18 cellular contexts compared by ENCODE assay signal in the genomic region with DNA sequence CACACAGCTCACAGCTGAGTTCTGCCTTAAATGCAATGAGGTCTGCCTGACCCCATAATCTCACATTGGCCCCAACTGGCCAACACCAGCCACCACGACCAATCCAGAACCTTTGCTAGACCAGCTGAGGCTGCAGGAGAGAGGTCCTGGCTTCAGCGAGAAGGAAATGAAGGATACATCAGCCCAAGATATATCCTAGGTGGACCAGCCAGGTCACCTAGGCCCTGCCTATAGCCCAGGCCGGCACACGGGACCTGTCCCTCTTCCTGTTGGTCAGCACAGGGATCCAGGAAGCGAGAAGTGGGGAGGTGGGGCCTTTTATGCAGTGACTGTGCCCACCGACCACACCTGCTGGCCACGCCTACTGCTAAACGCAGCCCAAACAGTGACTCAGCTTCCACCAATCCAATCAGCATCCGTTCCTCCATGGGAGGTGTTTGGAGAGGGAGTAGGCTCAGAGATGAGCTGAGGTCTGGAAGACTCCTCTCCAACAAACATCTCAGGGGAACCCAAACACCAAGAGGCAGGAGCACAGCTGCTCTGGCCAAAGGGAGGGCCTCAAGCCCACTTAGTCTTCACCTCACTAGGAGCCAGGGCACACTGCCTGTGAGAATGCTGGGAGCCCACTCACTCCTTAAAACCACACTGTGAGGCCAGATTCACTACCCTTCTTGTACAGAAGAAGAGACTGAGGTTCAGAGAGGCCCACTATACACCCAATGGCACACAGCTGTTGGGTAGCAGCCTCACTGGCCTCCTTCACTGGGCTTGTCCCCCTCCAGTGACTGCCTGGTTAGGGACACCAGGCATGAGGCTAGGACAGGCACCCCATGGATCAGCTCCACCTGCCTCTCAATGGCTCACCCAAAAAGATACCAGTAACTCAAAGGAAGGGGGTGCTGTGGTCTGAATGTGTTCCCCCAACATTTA. TPM values are rescaled to one million over a fixed set of nuclear protein-coding genes. Genes with fewer than 3 reads are reported as not detected.
DNase-seq lines count a peak whose midpoint lies in the region; ATAC-seq, FAIRE-seq and TF ChIP-seq lines count a peak whose summit lies in the region.
"Had no signal": no experiment of that assay in that cellular context is flagged by ENCODE, and none has a peak within 500 bp of the region (broad histone marks: within the 10 kb centered on the region; RNA-seq: fewer than 3 reads in every experiment).

No MANE protein-coding gene starts in this region.

- no peak for TF ChIP-seq POLR2A in HCT116 (IDR thresholded peaks at IDR 0.05; ENCODE audit: borderline replicate concordance, extremely low read depth, insufficient read depth, insufficient read length)

- no peak overlapping the region for H3K4me3 ChIP-seq in CD4-positive, CD25-positive, alpha-beta regulatory T cell (ENCODE audit: low read depth, low read length)
- H3K4me3 ChIP-seq in HCT116 (replicated peaks in 1 of 2; ENCODE audit: low read depth in 1 of 2, low read length in 2 of 2) (no peak overlapping the region), bronchial epithelial cell (ENCODE audit: low read depth, low read length) (no peak overlapping the region), lung (no peak overlapping the region), hepatocyte (no peak overlapping the region)
- H3K4me3 ChIP-seq: cardiac muscle cell, HAP-1, SK-N-MC had no signal

- H3K9ac ChIP-seq in HCT116 (ENCODE audit: low read length), result no peak overlapping the region
- H3K9ac ChIP-seq: parathyroid adenoma had no signal

- peak overlapping the region; percentile 55 to 92 (median 85) for H3K27ac Mint-ChIP-seq in CD4-positive, CD25-positive, alpha-beta regulatory T cell
- H3K27ac Mint-ChIP-seq: activated naive CD8-positive, alpha-beta T cell treated with anti-CD3 and anti-CD28 coated beads, Interleukin-2, amount 50 U/mL, for 24 hours had no signal

- H3K9me2 ChIP-seq in HCT116 (ENCODE audit: insufficient read depth), result no peaks in the 10 kb centered on the region
- H3K9me2 ChIP-seq in hepatocyte (replicated peaks; ENCODE audit: insufficient read depth), result no peaks in the 10 kb centered on the region

- TF ChIP-seq RAD21 in HCT116 (IDR thresholded peaks at IDR 0.05; ENCODE audit: low read depth), result no peak

- in situ Hi-C loops in KBM-7 (cut with MboI; ENCODE audit: low pct_unique_long_range_greater_than_20kb, low sequenced_read_pairs), result no loop called here

- H3K4me2 ChIP-seq in HCT116 (ENCODE audit: low read length) (0 out of 2 replicates have a peak overlapping the region, but pooled peaks have one; percentile 22), hepatocyte (no peak overlapping the region)

- no peak overlapping the region for H3K4me3 Mint-ChIP-seq in CD4-positive, CD25-positive, alpha-beta regulatory T cell
- H3K4me3 Mint-ChIP-seq: activated naive CD8-positive, alpha-beta T cell treated with anti-CD3 and anti-CD28 coated beads, Interleukin-2, amount 50 U/mL, for 24 hours; stimulated activated naive CD8-positive, alpha-beta T cell treated with anti-CD3 and anti-CD28 coated beads, Interleukin-15, amount 100 ng/mL, for 72 hours had no signal

- H4K20me1 ChIP-seq in HCT116 (ENCODE audit: insufficient read depth) (no peaks in the 10 kb centered on the region), hepatocyte (ENCODE audit: insufficient read depth, poor library complexity, severe bottlenecking) (no peaks in the 10 kb centered on the region)

- H3K27me3 ChIP-seq in CD4-positive, CD25-positive, alpha-beta regulatory T cell (ENCODE audit: control insufficient read depth, insufficient read depth, low read length), result no peaks in the 10 kb centered on the region
- H3K27me3 ChIP-seq in HCT116 (ENCODE audit: insufficient read depth, low read length) (no peaks in the 10 kb centered on the region), bronchial epithelial cell (ENCODE audit: control insufficient read depth, insufficient read depth, low read length) (no peaks in the 10 kb centered on the region), lung (ENCODE audit: control insufficient read depth, insufficient read depth) (no peaks in the 10 kb centered on the region), hepatocyte (peaks cover 4% of the 10 kb centered on the region)

- no peak for DNase-seq in CD4-positive, CD25-positive, alpha-beta regulatory T cell
- DNase-seq in HCT116 (ENCODE audit: low read depth, low spot score), result peak; percentile 24
- peak; percentile 36 for DNase-seq in bronchial epithelial cell (ENCODE audit: low read depth)
- DNase-seq in lung (ENCODE audit: low spot score), result peak; percentile 23
- no peak for DNase-seq in KBM-7
- DNase-seq in hepatocyte (ENCODE audit: low spot score), result no peak
- DNase-seq: activated naive CD8-positive, alpha-beta T cell treated with anti-CD3 and anti-CD28 coated beads, Interleukin-2, amount 50 U/mL, for 24 hours; DMS79; foreskin melanocyte; NCI-H1092; NCI-H2227 treated with DMSO at 0.1 percent for 48 hours; stimulated activated naive CD8-positive, alpha-beta T cell treated with anti-CD3 and anti-CD28 coated beads, Interleukin-15, amount 100 ng/mL, for 72 hours had no signal

- H2AFZ ChIP-seq in HCT116 (ENCODE audit: low read depth, low read length, poor library complexity, severe bottlenecking) (no peak overlapping the region), hepatocyte (no peak overlapping the region)
- H2AFZ ChIP-seq: parathyroid adenoma had no signal

- H3K4me1 Mint-ChIP-seq in CD4-positive, CD25-positive, alpha-beta regulatory T cell, result peaks cover 8 to 42% (median 31%) of the 10 kb centered on the region in 4 donors

- H3K36me3 Mint-ChIP-seq in CD4-positive, CD25-positive, alpha-beta regulatory T cell, result peaks cover 4% of the 10 kb centered on the region

- no peaks in the 10 kb centered on the region for H3K9me3 ChIP-seq in CD4-positive, CD25-positive, alpha-beta regulatory T cell (ENCODE audit: control insufficient read depth in 2 of 2, low read length in 2 of 2)
- H3K9me3 ChIP-seq in HCT116 (ENCODE audit: control insufficient read depth in 1 of 2, insufficient read depth in 1 of 2, low read depth in 1 of 2, low read length in 2 of 2), result peaks cover 0 to 5% of the 10 kb centered on the region in 2 experiments; a peak in 1 of 4 replicates
- H3K9me3 ChIP-seq in lung (ENCODE audit: control insufficient read depth in 2 of 2, insufficient read depth in 1 of 2, low read length in 1 of 2), result peaks cover 0 to 3% of the 10 kb centered on the region in 2 donors
- H3K9me3 ChIP-seq in hepatocyte (ENCODE audit: low read depth), result no peaks in the 10 kb centered on the region
- H3K9me3 ChIP-seq: HAP-1 had no signal

- H3K79me2 ChIP-seq in HCT116 (ENCODE audit: insufficient read depth, low read length) (no peaks in the 10 kb centered on the region), hepatocyte (no peaks in the 10 kb centered on the region)
- H3K79me2 ChIP-seq: parathyroid adenoma had no signal

- RAD21 ChIA-PET in HCT116 (lab: Charles Lee; ENCODE audit: low non-redundant PET in 1 of 2, low total read pairs in 2 of 2, uncharacterized antibody in 2 of 2, unreplicated experiment in 2 of 2), result no interaction called here

- BruUV-seq in HCT116 (replicated peaks; lab: Mats Ljungman, UMichigan), result no TSS peak

- FAIRE-seq in bronchial epithelial cell (lab: Jason Lieb, UNC), result no peak

- no peaks in the 10 kb centered on the region for H3K27me3 Mint-ChIP-seq in CD4-positive, CD25-positive, alpha-beta regulatory T cell
- H3K27me3 Mint-ChIP-seq: activated naive CD8-positive, alpha-beta T cell treated with anti-CD3 and anti-CD28 coated beads, Interleukin-2, amount 50 U/mL, for 24 hours; stimulated activated naive CD8-positive, alpha-beta T cell treated with anti-CD3 and anti-CD28 coated beads, Interleukin-15, amount 100 ng/mL, for 72 hours had no signal

- no peak for ATAC-seq in CD4-positive, CD25-positive, alpha-beta regulatory T cell (ENCODE audit: low read depth in 2 of 2)
- ATAC-seq in HCT116 (peak; percentile 28; the same call in 1 of the 2 replicates), lung (ENCODE audit: insufficient read depth, low FRiP score) (no peak), GM21423 (IDR thresholded peaks at IDR 0.05; ENCODE audit: unreplicated experiment) (no peak), HG03280 (IDR thresholded peaks at IDR 0.05; ENCODE audit: unreplicated experiment) (no peak)
- ATAC-seq: activated naive CD8-positive, alpha-beta T cell treated with anti-CD3 and anti-CD28 coated beads, Interleukin-2, amount 50 U/mL, for 24 hours; stimulated activated naive CD8-positive, alpha-beta T cell treated with anti-CD3 and anti-CD28 coated beads, Interleukin-15, amount 100 ng/mL, for 72 hours had no signal

- CTCF ChIA-PET in HCT116 (lab: Charles Lee), result interaction anchor here (0.9 to 1.2 kb wide), 3 partner anchors 10 to 243 kb away, joined by 3 to 4 read pairs (median 4); no protein-coding TSS in a partner anchor

- no peaks in the 10 kb centered on the region for H3K9me3 Mint-ChIP-seq in CD4-positive, CD25-positive, alpha-beta regulatory T cell
- H3K9me3 Mint-ChIP-seq: activated naive CD8-positive, alpha-beta T cell treated with anti-CD3 and anti-CD28 coated beads, Interleukin-2, amount 50 U/mL, for 24 hours; stimulated activated naive CD8-positive, alpha-beta T cell treated with anti-CD3 and anti-CD28 coated beads, Interleukin-15, amount 100 ng/mL, for 72 hours had no signal

- H3K36me3 ChIP-seq in CD4-positive, CD25-positive, alpha-beta regulatory T cell (ENCODE audit: control insufficient read depth, insufficient read depth, low read length), result no peaks in the 10 kb centered on the region
- H3K36me3 ChIP-seq in HCT116 (ENCODE audit: control insufficient read depth in 1 of 2, insufficient read depth in 2 of 2, low read length in 2 of 2), result no peaks in the 10 kb centered on the region
- no peaks in the 10 kb centered on the region for H3K36me3 ChIP-seq in bronchial epithelial cell (ENCODE audit: control insufficient read depth, insufficient read depth, low read length)
- no peaks in the 10 kb centered on the region for H3K36me3 ChIP-seq in lung (ENCODE audit: control insufficient read depth in 2 of 2, insufficient read depth in 2 of 2, low read length in 2 of 2)
- no peaks in the 10 kb centered on the region for H3K36me3 ChIP-seq in hepatocyte (replicated peaks; ENCODE audit: insufficient read depth, low read depth)
- H3K36me3 ChIP-seq: cardiac muscle cell, HAP-1 had no signal

- peaks cover 36% of the 10 kb centered on the region for H3K4me1 ChIP-seq in CD4-positive, CD25-positive, alpha-beta regulatory T cell (ENCODE audit: control insufficient read depth, insufficient read depth, low read length, poor library complexity, severe bottlenecking)
- H3K4me1 ChIP-seq in HCT116 (ENCODE audit: control insufficient read depth in 1 of 2, insufficient read depth in 2 of 2, low read length in 2 of 2) (peaks cover 7 to 32% of the 10 kb centered on the region in 2 experiments), lung (ENCODE audit: control insufficient read depth in 2 of 2, insufficient read depth in 2 of 2, low read length in 2 of 2) (peaks cover 0 to 10% of the 10 kb centered on the region in 2 donors), hepatocyte (ENCODE audit: insufficient read depth) (peaks cover 10% of the 10 kb centered on the region)
- H3K4me1 ChIP-seq: parathyroid adenoma had no signal

- POLR2A ChIA-PET in HCT116 (lab: Charles Lee), result interaction anchor here (1.3 to 1.7 kb wide), 2 partner anchors 21 to 50 kb away, joined by 4 read pairs; no protein-coding TSS in a partner anchor

- H3K27ac ChIP-seq in CD4-positive, CD25-positive, alpha-beta regulatory T cell (ENCODE audit: insufficient read depth, low read length, poor library complexity, severe bottlenecking), result no peak overlapping the region
- H3K27ac ChIP-seq in HCT116 (ENCODE audit: low read depth, low read length) (no peak overlapping the region), lung (ENCODE audit: low read depth in 1 of 2, low read length in 1 of 2) (no peak overlapping the region), hepatocyte (no peak overlapping the region)
- H3K27ac ChIP-seq: cardiac muscle cell, parathyroid adenoma, SK-N-MC had no signal

- 80 to 82% methylated on average over 9 of the region's 9 CpGs for WGBS in lung, 2 donors
- WGBS in hepatocyte (ENCODE audit: low lambda C conversion rate, missing lambda C conversion rate), result 63% methylated on average over 9 of the region's 9 CpGs

- TF ChIP-seq CTCF in HCT116 (IDR thresholded peaks at IDR 0.05 in 2 of 3, conservative IDR thresholded peaks at IDR 0.05 in 1 of 3; ENCODE audit: borderline replicate concordance in 1 of 3, insufficient read depth in 1 of 3, low read depth in 2 of 3, low read length in 2 of 3), result no peak
- TF ChIP-seq CTCF in bronchial epithelial cell (IDR thresholded peaks at IDR 0.05; ENCODE audit: insufficient read depth, low read length, severe bottlenecking), result no peak
- TF ChIP-seq CTCF in lung (IDR thresholded peaks at IDR 0.05; ENCODE audit: control extremely low read depth, extremely low read depth), result no peak
- no peak for TF ChIP-seq CTCF in hepatocyte (IDR thresholded peaks at IDR 0.05; ENCODE audit: poor library complexity)

- intact Hi-C loops in HCT116 (cut with micrococcal nuclease), result loop anchor here (5.0 kb wide), 1 partner anchor 337 kb away; no protein-coding TSS in a partner anchor

RNA-seq across cellular contexts. Expression of a gene that starts 51.3 kb away (rescaled TPM):
- 650 TPM for total RNA-seq in CD4-positive, CD25-positive, alpha-beta regulatory T cell
- polyA plus RNA-seq in CD4-positive, CD25-positive, alpha-beta regulatory T cell, result 100 to 1,000 TPM; 244 to 294 (median 270) TPM
- total RNA-seq in HCT116 (2021; ENCODE audit: unreplicated experiment) (117 TPM), bronchial epithelial cell (71.3 and 104 TPM in 2 replicates), lung (100 to 1,000 TPM; 148 to 180 TPM), hepatocyte (69.0 and 78.0 TPM in 2 replicates)
- 66.7 and 78.7 TPM in 2 replicates for polyA plus RNA-seq in HCT116 (2012)
- polyA plus RNA-seq in lung (100 to 1,000 TPM in 1 of 2 donors, 10 to 100 TPM in 1; 66.6 to 104 TPM), hepatocyte (46.8 and 47.4 TPM in 2 replicates)

Comparison
In these comparisons a context has a peak if more than half of its experiments do, and no peak if none do; other contexts are left out.
1. DNase-seq: peak in HCT116 (single experiment), bronchial epithelial cell (single experiment) and lung (single experiment); none in CD4-positive, CD25-positive, alpha-beta regulatory T cell (0 of 3), KBM-7 (single experiment) and hepatocyte (single experiment).